In the genomic region with DNA sequence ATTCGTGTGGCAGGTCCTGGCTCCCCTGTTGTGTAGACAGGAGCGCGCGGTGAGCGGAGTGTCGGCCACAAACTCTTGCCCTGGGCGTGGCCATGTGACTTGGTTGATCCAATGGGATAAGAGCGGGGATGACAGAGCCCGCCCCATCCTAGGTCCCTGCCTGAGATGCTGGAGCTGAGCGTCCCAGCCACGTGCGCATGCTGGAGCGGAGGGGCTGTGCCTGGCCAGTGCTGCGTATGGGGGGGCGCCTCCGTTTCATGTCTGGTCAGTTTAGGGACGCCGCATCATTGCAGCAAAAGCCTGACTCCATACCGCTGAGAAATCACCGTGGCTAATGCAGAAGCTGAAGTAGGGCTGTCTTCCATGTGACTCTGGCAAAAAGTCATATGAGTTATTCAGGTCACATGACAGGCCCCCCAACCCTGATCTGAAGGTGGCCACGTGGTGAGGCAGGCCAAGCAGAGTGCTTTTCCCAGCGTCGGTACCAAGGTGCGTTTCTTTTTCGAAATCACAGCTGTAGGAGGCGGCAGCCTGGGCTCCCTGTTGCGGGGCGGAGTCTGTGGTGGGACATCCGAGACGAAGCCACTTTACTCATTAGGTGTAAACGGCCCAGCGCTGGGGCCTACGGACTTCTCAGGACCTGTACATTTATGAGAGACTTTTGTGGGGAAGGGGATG, we compare ENCODE assay signal across 1 cellular context.
TF ChIP-seq lines count a peak whose summit lies in the region.

No MANE protein-coding gene starts in this region.

TF ChIP-seq in WTC11, 78 proteins besides CTCF, POLR2A, EP300 and RAD21 (continued from another document):
- TF ChIP-seq, protein P1, sequence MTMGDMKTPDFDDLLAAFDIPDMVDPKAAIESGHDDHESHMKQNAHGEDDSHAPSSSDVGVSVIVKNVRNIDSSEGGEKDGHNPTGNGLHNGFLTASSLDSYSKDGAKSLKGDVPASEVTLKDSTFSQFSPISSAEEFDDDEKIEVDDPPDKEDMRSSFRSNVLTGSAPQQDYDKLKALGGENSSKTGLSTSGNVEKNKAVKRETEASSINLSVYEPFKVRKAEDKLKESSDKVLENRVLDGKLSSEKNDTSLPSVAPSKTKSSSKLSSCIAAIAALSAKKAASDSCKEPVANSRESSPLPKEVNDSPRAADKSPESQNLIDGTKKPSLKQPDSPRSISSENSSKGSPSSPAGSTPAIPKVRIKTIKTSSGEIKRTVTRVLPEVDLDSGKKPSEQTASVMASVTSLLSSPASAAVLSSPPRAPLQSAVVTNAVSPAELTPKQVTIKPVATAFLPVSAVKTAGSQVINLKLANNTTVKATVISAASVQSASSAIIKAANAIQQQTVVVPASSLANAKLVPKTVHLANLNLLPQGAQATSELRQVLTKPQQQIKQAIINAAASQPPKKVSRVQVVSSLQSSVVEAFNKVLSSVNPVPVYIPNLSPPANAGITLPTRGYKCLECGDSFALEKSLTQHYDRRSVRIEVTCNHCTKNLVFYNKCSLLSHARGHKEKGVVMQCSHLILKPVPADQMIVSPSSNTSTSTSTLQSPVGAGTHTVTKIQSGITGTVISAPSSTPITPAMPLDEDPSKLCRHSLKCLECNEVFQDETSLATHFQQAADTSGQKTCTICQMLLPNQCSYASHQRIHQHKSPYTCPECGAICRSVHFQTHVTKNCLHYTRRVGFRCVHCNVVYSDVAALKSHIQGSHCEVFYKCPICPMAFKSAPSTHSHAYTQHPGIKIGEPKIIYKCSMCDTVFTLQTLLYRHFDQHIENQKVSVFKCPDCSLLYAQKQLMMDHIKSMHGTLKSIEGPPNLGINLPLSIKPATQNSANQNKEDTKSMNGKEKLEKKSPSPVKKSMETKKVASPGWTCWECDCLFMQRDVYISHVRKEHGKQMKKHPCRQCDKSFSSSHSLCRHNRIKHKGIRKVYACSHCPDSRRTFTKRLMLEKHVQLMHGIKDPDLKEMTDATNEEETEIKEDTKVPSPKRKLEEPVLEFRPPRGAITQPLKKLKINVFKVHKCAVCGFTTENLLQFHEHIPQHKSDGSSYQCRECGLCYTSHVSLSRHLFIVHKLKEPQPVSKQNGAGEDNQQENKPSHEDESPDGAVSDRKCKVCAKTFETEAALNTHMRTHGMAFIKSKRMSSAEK (CRISPR knock-in tag; IDR thresholded peaks at IDR 0.05; ENCODE audit: borderline replicate concordance), result no peak
- TF ChIP-seq HMGA2 (CRISPR knock-in tag; IDR thresholded peaks at IDR 0.05) (no peak), EMX1 (CRISPR knock-in tag; IDR thresholded peaks at IDR 0.05) (no peak), AFF4 (CRISPR knock-in tag; IDR thresholded peaks at IDR 0.05; ENCODE audit: borderline replicate concordance) (no peak), RELA (CRISPR knock-in tag; IDR thresholded peaks at IDR 0.05; ENCODE audit: borderline replicate concordance) (no peak), CDX4 (CRISPR knock-in tag; IDR thresholded peaks at IDR 0.05; ENCODE audit: borderline replicate concordance) (no peak), ZNF423 (CRISPR knock-in tag; IDR thresholded peaks at IDR 0.05) (no peak), ZNF121 (CRISPR knock-in tag; IDR thresholded peaks at IDR 0.05) (no peak)
